ENCODE assay signal across 1 cellular context in the genomic region with DNA sequence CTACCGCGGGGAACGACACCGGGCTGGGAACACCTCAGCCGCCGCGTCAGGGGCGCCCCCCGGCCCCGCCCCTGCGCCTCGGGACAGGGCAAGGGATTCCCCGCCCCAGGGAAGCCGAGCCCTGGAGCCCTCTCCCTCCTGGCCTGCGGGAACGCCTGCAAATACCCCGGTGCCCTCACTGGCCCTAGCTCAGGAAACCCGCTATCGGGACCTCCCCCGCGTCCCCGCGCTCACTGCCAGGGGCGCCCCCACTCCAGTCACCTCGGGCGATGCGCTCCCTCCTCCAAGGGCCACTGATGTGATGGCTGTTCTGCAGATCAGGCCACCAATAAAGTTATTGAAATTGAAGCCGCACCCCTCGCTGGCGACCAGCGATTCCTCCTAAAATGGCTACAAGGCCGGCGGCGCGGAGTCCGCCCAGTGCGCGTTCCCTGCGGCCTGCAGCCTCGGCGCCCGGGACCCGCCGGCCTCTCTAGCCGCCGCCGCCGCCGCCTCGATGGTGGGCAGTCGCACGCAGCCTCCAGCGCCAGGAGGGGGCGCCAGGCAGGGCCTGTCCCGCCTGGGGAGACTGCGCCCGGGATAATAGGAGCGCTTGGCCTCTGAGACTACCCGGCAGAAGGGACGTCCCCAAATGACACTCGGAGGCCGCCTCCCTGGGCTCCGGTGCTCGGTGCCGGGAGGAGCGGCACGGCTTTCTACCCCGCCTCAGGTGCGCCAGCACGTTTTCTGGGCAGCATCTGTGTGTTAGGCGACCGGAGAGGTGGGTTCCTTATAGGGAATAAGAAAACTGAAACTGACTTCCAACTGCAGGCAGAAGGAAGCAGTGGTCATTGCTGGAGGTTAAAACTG.
TF ChIP-seq lines count a peak whose summit lies in the region.

A gene with protein sequence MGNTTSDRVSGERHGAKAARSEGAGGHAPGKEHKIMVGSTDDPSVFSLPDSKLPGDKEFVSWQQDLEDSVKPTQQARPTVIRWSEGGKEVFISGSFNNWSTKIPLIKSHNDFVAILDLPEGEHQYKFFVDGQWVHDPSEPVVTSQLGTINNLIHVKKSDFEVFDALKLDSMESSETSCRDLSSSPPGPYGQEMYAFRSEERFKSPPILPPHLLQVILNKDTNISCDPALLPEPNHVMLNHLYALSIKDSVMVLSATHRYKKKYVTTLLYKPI (minus strand): TSS at position 303 of the 849 bp plus-strand sequence. CDS start 326 bp downstream, outside the sequence.

TF ChIP-seq in K562, 482 proteins besides CTCF, POLR2A, EP300 and RAD21 (continued from another document and continues in another):
- TF ChIP-seq, protein P1, sequence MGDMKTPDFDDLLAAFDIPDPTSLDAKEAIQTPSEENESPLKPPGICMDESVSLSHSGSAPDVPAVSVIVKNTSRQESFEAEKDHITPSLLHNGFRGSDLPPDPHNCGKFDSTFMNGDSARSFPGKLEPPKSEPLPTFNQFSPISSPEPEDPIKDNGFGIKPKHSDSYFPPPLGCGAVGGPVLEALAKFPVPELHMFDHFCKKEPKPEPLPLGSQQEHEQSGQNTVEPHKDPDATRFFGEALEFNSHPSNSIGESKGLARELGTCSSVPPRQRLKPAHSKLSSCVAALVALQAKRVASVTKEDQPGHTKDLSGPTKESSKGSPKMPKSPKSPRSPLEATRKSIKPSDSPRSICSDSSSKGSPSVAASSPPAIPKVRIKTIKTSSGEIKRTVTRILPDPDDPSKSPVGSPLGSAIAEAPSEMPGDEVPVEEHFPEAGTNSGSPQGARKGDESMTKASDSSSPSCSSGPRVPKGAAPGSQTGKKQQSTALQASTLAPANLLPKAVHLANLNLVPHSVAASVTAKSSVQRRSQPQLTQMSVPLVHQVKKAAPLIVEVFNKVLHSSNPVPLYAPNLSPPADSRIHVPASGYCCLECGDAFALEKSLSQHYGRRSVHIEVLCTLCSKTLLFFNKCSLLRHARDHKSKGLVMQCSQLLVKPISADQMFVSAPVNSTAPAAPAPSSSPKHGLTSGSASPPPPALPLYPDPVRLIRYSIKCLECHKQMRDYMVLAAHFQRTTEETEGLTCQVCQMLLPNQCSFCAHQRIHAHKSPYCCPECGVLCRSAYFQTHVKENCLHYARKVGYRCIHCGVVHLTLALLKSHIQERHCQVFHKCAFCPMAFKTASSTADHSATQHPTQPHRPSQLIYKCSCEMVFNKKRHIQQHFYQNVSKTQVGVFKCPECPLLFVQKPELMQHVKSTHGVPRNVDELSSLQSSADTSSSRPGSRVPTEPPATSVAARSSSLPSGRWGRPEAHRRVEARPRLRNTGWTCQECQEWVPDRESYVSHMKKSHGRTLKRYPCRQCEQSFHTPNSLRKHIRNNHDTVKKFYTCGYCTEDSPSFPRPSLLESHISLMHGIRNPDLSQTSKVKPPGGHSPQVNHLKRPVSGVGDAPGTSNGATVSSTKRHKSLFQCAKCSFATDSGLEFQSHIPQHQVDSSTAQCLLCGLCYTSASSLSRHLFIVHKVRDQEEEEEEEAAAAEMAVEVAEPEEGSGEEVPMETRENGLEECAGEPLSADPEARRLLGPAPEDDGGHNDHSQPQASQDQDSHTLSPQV (IDR thresholded peaks at IDR 0.05) = peak; percentile 70; the same call in 1 of the 2 replicates
- TF ChIP-seq KLF1 (tag; IDR thresholded peaks at IDR 0.05) = peak; percentile 92
- TF ChIP-seq ZNF431 (CRISPR knock-in tag; IDR thresholded peaks at IDR 0.05) = 0 out of 2 replicates have a peak, but pooled peaks have one; percentile 12
- TF ChIP-seq TAF9B (IDR thresholded peaks at IDR 0.05; ENCODE audit: partially characterized antibody) = peak; percentile 28
- peak; percentile 36 for TF ChIP-seq PHF20 (IDR thresholded peaks at IDR 0.05; ENCODE audit: partially characterized antibody)
- TF ChIP-seq MAZ (CRISPR knock-in tag; conservative IDR thresholded peaks at IDR 0.05 in 1 of 2, IDR thresholded peaks at IDR 0.05 in 1 of 2) = peak; percentile 92 to 93
- TF ChIP-seq, protein P2, sequence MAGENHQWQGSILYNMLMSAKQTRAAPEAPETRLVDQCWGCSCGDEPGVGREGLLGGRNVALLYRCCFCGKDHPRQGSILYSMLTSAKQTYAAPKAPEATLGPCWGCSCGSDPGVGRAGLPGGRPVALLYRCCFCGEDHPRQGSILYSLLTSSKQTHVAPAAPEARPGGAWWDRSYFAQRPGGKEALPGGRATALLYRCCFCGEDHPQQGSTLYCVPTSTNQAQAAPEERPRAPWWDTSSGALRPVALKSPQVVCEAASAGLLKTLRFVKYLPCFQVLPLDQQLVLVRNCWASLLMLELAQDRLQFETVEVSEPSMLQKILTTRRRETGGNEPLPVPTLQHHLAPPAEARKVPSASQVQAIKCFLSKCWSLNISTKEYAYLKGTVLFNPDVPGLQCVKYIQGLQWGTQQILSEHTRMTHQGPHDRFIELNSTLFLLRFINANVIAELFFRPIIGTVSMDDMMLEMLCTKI (IDR thresholded peaks at IDR 0.05; ENCODE audit: partially characterized antibody) = no peak
- TF ChIP-seq FIP1L1 (IDR thresholded peaks at IDR 0.05; ENCODE audit: low read depth, low read length, poor library complexity, severe bottlenecking) = peak; percentile 92
- TF ChIP-seq SAFB (IDR thresholded peaks at IDR 0.05; ENCODE audit: borderline replicate concordance, low read depth, low read length) = no peak
- no peak for TF ChIP-seq TAL1 (IDR thresholded peaks at IDR 0.05)
- TF ChIP-seq NONO (IDR thresholded peaks at IDR 0.05; ENCODE audit: low read depth in 2 of 2, low read length in 1 of 2) = peak in 1 of 2 experiments; percentile 75; a peak in 1 of 4 replicates
- no peak for TF ChIP-seq ZNF551 (CRISPR knock-in tag; IDR thresholded peaks at IDR 0.05)
- TF ChIP-seq, protein P3, sequence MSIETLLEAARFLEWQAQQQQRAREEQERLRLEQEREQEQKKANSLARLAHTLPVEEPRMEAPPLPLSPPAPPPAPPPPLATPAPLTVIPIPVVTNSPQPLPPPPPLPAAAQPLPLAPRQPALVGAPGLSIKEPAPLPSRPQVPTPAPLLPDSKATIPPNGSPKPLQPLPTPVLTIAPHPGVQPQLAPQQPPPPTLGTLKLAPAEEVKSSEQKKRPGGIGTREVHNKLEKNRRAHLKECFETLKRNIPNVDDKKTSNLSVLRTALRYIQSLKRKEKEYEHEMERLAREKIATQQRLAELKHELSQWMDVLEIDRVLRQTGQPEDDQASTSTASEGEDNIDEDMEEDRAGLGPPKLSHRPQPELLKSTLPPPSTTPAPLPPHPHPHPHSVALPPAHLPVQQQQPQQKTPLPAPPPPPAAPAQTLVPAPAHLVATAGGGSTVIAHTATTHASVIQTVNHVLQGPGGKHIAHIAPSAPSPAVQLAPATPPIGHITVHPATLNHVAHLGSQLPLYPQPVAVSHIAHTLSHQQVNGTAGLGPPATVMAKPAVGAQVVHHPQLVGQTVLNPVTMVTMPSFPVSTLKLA (conservative IDR thresholded peaks at IDR 0.05) = peak; percentile 69 to 87; a peak in 3 of 4 replicates
- peak in 1 of 2 experiments; percentile 67; a peak in 1 of 4 replicates for TF ChIP-seq HDAC1 (IDR thresholded peaks at IDR 0.05)
- TF ChIP-seq, protein P4, sequence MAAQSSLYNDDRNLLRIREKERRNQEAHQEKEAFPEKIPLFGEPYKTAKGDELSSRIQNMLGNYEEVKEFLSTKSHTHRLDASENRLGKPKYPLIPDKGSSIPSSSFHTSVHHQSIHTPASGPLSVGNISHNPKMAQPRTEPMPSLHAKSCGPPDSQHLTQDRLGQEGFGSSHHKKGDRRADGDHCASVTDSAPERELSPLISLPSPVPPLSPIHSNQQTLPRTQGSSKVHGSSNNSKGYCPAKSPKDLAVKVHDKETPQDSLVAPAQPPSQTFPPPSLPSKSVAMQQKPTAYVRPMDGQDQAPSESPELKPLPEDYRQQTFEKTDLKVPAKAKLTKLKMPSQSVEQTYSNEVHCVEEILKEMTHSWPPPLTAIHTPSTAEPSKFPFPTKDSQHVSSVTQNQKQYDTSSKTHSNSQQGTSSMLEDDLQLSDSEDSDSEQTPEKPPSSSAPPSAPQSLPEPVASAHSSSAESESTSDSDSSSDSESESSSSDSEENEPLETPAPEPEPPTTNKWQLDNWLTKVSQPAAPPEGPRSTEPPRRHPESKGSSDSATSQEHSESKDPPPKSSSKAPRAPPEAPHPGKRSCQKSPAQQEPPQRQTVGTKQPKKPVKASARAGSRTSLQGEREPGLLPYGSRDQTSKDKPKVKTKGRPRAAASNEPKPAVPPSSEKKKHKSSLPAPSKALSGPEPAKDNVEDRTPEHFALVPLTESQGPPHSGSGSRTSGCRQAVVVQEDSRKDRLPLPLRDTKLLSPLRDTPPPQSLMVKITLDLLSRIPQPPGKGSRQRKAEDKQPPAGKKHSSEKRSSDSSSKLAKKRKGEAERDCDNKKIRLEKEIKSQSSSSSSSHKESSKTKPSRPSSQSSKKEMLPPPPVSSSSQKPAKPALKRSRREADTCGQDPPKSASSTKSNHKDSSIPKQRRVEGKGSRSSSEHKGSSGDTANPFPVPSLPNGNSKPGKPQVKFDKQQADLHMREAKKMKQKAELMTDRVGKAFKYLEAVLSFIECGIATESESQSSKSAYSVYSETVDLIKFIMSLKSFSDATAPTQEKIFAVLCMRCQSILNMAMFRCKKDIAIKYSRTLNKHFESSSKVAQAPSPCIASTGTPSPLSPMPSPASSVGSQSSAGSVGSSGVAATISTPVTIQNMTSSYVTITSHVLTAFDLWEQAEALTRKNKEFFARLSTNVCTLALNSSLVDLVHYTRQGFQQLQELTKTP (IDR thresholded peaks at IDR 0.05; ENCODE audit: low read depth in 1 of 2, partially characterized antibody in 2 of 2) = peak in 1 of 2 experiments; percentile 48
- TF ChIP-seq FOXM1 (IDR thresholded peaks at IDR 0.05; ENCODE audit: low read depth) = no peak
- TF ChIP-seq FOXM1 (CRISPR knock-in tag; IDR thresholded peaks at IDR 0.05; ENCODE audit: low read depth) = 0 out of 2 replicates have a peak, but pooled peaks have one; percentile 62
- TF ChIP-seq, protein P5, sequence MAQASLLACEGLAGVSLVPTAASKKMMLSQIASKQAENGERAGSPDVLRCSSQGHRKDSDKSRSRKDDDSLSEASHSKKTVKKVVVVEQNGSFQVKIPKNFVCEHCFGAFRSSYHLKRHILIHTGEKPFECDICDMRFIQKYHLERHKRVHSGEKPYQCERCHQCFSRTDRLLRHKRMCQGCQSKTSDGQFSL (CRISPR knock-in tag; IDR thresholded peaks at IDR 0.05) = 0 out of 2 replicates have a peak, but pooled peaks have one; percentile 20
- TF ChIP-seq, protein P5 (tag; IDR thresholded peaks at IDR 0.05) = no peak
- TF ChIP-seq, protein P6, sequence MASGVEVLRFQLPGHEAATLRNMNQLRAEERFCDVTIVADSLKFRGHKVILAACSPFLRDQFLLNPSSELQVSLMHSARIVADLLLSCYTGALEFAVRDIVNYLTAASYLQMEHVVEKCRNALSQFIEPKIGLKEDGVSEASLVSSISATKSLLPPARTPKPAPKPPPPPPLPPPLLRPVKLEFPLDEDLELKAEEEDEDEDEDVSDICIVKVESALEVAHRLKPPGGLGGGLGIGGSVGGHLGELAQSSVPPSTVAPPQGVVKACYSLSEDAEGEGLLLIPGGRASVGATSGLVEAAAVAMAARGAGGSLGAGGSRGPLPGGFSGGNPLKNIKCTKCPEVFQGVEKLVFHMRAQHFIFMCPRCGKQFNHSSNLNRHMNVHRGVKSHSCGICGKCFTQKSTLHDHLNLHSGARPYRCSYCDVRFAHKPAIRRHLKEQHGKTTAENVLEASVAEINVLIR (CRISPR knock-in tag; IDR thresholded peaks at IDR 0.05) = 0 out of 2 replicates have a peak, but pooled peaks have one; percentile 29
- TF ChIP-seq POLR2G (IDR thresholded peaks at IDR 0.05; ENCODE audit: low read depth, low read length) = peak; percentile 88
- TF ChIP-seq, protein P7, sequence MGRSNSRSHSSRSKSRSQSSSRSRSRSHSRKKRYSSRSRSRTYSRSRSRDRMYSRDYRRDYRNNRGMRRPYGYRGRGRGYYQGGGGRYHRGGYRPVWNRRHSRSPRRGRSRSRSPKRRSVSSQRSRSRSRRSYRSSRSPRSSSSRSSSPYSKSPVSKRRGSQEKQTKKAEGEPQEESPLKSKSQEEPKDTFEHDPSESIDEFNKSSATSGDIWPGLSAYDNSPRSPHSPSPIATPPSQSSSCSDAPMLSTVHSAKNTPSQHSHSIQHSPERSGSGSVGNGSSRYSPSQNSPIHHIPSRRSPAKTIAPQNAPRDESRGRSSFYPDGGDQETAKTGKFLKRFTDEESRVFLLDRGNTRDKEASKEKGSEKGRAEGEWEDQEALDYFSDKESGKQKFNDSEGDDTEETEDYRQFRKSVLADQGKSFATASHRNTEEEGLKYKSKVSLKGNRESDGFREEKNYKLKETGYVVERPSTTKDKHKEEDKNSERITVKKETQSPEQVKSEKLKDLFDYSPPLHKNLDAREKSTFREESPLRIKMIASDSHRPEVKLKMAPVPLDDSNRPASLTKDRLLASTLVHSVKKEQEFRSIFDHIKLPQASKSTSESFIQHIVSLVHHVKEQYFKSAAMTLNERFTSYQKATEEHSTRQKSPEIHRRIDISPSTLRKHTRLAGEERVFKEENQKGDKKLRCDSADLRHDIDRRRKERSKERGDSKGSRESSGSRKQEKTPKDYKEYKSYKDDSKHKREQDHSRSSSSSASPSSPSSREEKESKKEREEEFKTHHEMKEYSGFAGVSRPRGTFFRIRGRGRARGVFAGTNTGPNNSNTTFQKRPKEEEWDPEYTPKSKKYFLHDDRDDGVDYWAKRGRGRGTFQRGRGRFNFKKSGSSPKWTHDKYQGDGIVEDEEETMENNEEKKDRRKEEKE (IDR thresholded peaks at IDR 0.05; ENCODE audit: borderline replicate concordance in 1 of 2, control insufficient read depth in 1 of 2, low read depth in 2 of 2, low read length in 1 of 2) = peak; percentile 78 to 80; a peak in 2 of 4 replicates
- TF ChIP-seq HCFC1 (IDR thresholded peaks at IDR 0.05; ENCODE audit: low read depth, low read length) = peak; percentile 71
- peak; percentile 54 for TF ChIP-seq KDM5B (IDR thresholded peaks at IDR 0.05; ENCODE audit: insufficient replicate concordance, low read depth, low read length)
- no peak for TF ChIP-seq ZNF12 (CRISPR knock-in tag; IDR thresholded peaks at IDR 0.05)
- 0 out of 4 replicates have a peak, but pooled peaks of 1 of the 2 experiments have one; percentile 8 for TF ChIP-seq SIX5 (IDR thresholded peaks at IDR 0.05; ENCODE audit: borderline replicate concordance in 1 of 2, insufficient read depth in 1 of 2, low read depth in 1 of 2, low read length in 2 of 2)
